In the genomic region with DNA sequence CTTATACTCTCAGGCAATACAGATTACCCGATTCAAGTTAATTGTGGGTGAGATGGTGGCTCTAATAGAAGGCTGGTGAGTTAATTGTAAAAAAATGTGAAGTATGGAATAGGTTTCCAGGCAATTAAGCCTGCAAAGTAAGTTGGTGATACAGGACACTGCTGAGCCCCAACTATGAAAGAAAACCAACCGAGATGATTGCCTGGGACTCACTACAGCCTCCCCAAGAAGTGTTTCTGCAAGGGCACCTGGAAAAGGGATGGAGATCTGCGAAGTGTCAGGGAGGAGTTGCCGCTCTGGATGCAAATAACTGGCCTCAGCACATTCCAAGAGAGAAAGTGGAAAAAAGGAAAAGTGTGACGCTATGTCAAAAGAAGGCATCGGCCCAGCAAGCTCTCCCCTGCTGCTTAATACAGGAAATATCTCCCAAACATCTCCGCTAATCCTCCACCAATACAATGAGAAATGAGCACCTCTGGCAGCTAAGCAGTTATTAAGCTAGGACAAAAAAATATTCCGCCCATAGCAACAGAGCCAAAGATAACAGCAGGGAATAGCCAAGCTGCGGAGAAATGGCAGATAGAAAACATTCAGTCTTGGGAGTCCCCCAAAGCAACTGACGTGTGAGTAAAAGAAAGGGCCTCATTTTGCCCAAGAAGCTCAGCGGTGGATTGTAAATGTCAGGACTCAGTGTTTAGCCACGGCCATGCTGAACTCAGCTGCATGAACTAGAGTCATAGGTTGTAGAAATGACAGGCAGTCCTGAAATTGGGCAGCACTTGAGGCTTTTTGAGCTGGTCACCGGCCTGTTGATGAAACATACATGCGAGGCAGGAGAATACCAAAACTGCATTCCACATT, we compare ENCODE assay signal across 12 cellular contexts.
DNase-seq lines count a peak whose midpoint lies in the region; FAIRE-seq and TF ChIP-seq lines count a peak whose summit lies in the region.
"Had no signal": no experiment of that assay in that cellular context is flagged by ENCODE, and none has a peak within 500 bp of the region (broad histone marks: within the 10 kb centered on the region; RNA-seq: fewer than 3 reads in every experiment).

No MANE protein-coding gene starts in this region.

- H3K27ac ChIP-seq in astrocyte (ENCODE audit: low read depth, low read length): peak overlapping the region; percentile 87
- H3K27ac ChIP-seq in right atrium auricular region: peak overlapping the region; percentile 52 to 63

- H3K36me3 Mint-ChIP-seq in astrocyte (ENCODE audit: low read depth, unreplicated experiment): no peaks in the 10 kb centered on the region
- H3K36me3 Mint-ChIP-seq: CD8-positive, alpha-beta T cell had no signal

- H3K9me3 Mint-ChIP-seq in astrocyte (ENCODE audit: unreplicated experiment): no peaks in the 10 kb centered on the region
- H3K9me3 Mint-ChIP-seq: CD8-positive, alpha-beta T cell; dendritic cell treated with granulocyte-macrophage colony-stimulating factor and Interleukin-4, amounts not matched to agents 40 ng/mL and 50 ng/mL, for 4 days had no signal

- peaks cover 36% of the 10 kb centered on the region for H3K4me1 ChIP-seq in astrocyte (ENCODE audit: insufficient read depth, low read length)
- peaks cover 0 to 38% of the 10 kb centered on the region in 2 donors for H3K4me1 ChIP-seq in right atrium auricular region

- H3K27me3 ChIP-seq in astrocyte (ENCODE audit: insufficient read depth, low read length) (no peaks in the 10 kb centered on the region), right atrium auricular region (no peaks in the 10 kb centered on the region)

- H2AFZ ChIP-seq in astrocyte (ENCODE audit: low read depth, low read length): peak overlapping the region; percentile 37

- H3K9me3 ChIP-seq in astrocyte (ENCODE audit: insufficient read depth, low read depth, low read length): no peaks in the 10 kb centered on the region
- H3K9me3 ChIP-seq in right atrium auricular region: no peaks in the 10 kb centered on the region

- no peaks in the 10 kb centered on the region for H3K27me3 Mint-ChIP-seq in astrocyte (ENCODE audit: low read depth, unreplicated experiment)
- H3K27me3 Mint-ChIP-seq: dendritic cell treated with granulocyte-macrophage colony-stimulating factor and Interleukin-4, amounts not matched to agents 40 ng/mL and 50 ng/mL, for 4 days had no signal

- peak overlapping the region; percentile 75 for H3K9ac ChIP-seq in astrocyte (ENCODE audit: low read length)

- DNase-seq in ELR (ENCODE audit: low read depth) (peak; percentile 47), astrocyte (ENCODE audit: low read depth) (peak; percentile 83), right atrium auricular region (ENCODE audit: low spot score) (peak; percentile 66), retina (peak; percentile 48), NCI-H2081 treated with DMSO at 0.1 percent for 48 hours (lab: John Stamatoyannopoulos, UW) (no peak), midbrain (lab: John Stamatoyannopoulos, UW) (no peak)
- DNase-seq in stimulated activated naive CD4-positive, alpha-beta T cell (lab: John Stamatoyannopoulos, UW): no peak
- DNase-seq in activated CD4-positive, alpha-beta T cell treated with anti-CD3 and anti-CD28 coated beads, Interleukin-2, amount 50 U/mL, for 48 hours: no peak
- DNase-seq: CD8-positive, alpha-beta T cell; GOT3; NCI-H2107 had no signal

- TF ChIP-seq CTCF in astrocyte (IDR thresholded peaks at IDR 0.05; ENCODE audit: insufficient read depth, low read depth, low read length) (no peak), right atrium auricular region (IDR thresholded peaks at IDR 0.05) (no peak)

- peaks cover 39% of the 10 kb centered on the region for H3K4me1 Mint-ChIP-seq in astrocyte (ENCODE audit: low read depth, unreplicated experiment)

- H3K27ac Mint-ChIP-seq in astrocyte (ENCODE audit: unreplicated experiment): peak overlapping the region; percentile 90
- H3K27ac Mint-ChIP-seq: CD8-positive, alpha-beta T cell; dendritic cell treated with granulocyte-macrophage colony-stimulating factor and Interleukin-4, amounts not matched to agents 40 ng/mL and 50 ng/mL, for 4 days had no signal

- no peaks in the 10 kb centered on the region for H3K79me2 ChIP-seq in astrocyte (ENCODE audit: insufficient read depth, low read length)

- FAIRE-seq in astrocyte (lab: Jason Lieb, UNC): no peak

- H3K4me2 ChIP-seq in astrocyte (ENCODE audit: low read length): peak overlapping the region; percentile 80

- no peaks in the 10 kb centered on the region for H3K36me3 ChIP-seq in astrocyte (ENCODE audit: insufficient read depth, low read length)
- no peaks in the 10 kb centered on the region for H3K36me3 ChIP-seq in right atrium auricular region

- H4K20me1 ChIP-seq in astrocyte (ENCODE audit: insufficient read depth, low read length): no peaks in the 10 kb centered on the region

- peak overlapping the region; percentile 22 for H3K4me3 Mint-ChIP-seq in astrocyte (ENCODE audit: unreplicated experiment)
- H3K4me3 Mint-ChIP-seq: CD8-positive, alpha-beta T cell; dendritic cell treated with granulocyte-macrophage colony-stimulating factor and Interleukin-4, amounts not matched to agents 40 ng/mL and 50 ng/mL, for 4 days had no signal

- H3K4me3 ChIP-seq in astrocyte (ENCODE audit: insufficient read depth, low read depth, low read length) (peak overlapping the region; percentile 38), right atrium auricular region (no peak overlapping the region)

Comparison
In these comparisons a context has a peak if more than half of its experiments do, and no peak if none do; other contexts are left out.
1. DNase-seq: peak in ELR (single experiment), astrocyte (single experiment), right atrium auricular region (single experiment) and retina (single experiment); none in NCI-H2081 treated with DMSO at 0.1 percent for 48 hours (single experiment), midbrain (single experiment), stimulated activated naive CD4-positive, alpha-beta T cell (0 of 6) and activated CD4-positive, alpha-beta T cell treated with anti-CD3 and anti-CD28 coated beads, Interleukin-2, amount 50 U/mL, for 48 hours (0 of 2).